In genomic region chr6:149723771-149724417, GRCh38 we compare ENCODE assay signal across 9 cellular contexts. TPM values are rescaled to one million over a fixed set of nuclear protein-coding genes. Genes with fewer than 3 reads are reported as not detected.
A peak's percentile ranks its signal among the peaks of the same experiment; 100 is the strongest.
DNase-seq lines count a peak whose midpoint lies in the region; ATAC-seq, FAIRE-seq and TF ChIP-seq lines count a peak whose summit lies in the region.
"Had no signal": no experiment of that assay in that cellular context is flagged by ENCODE, and none has a peak within 500 bp of the region (broad histone marks: within the 10 kb centered on the region; RNA-seq: fewer than 3 reads in every experiment).

No MANE protein-coding gene starts in this region.

- H3K27ac ChIP-seq in heart right ventricle: no peak overlapping the region
- H3K27ac ChIP-seq: BLaER1 treated with 17β-estradiol and CSF1 and Interleukin-3, amounts not matched to agents 10 nM and 100 nM had no signal

- no peak overlapping the region for H3K4me3 ChIP-seq in heart right ventricle
- H3K4me3 ChIP-seq: BLaER1 treated with 17β-estradiol and CSF1 and Interleukin-3, amounts not matched to agents 10 nM and 100 nM had no signal

- H3K4me3 Mint-ChIP-seq in activated naive CD8-positive, alpha-beta T cell treated with anti-CD3 and anti-CD28 coated beads, Interleukin-2, amount 10 ng/mL, durations not matched to agents 7 days and 5 days: no peak overlapping the region

- peaks cover 0 to 30% (median 0%) of the 10 kb centered on the region in 9 donors for H3K4me1 ChIP-seq in heart right ventricle

- H3K27me3 ChIP-seq in heart right ventricle: no peaks in the 10 kb centered on the region
- H3K27me3 ChIP-seq: BLaER1 treated with 17β-estradiol and CSF1 and Interleukin-3, amounts not matched to agents 10 nM and 100 nM had no signal

- H3K9me3 ChIP-seq in heart right ventricle: no peaks in the 10 kb centered on the region
- H3K9me3 ChIP-seq: BLaER1 treated with 17β-estradiol and CSF1 and Interleukin-3, amounts not matched to agents 10 nM and 100 nM had no signal

- POLR2A ChIA-PET in activated naive CD8-positive, alpha-beta T cell treated with anti-CD3 and anti-CD28 coated beads, Interleukin-2, amount 10 ng/mL, durations not matched to agents 7 days and 5 days (lab: Charles Lee): no interaction called here

- TF ChIP-seq CTCF in heart right ventricle (IDR thresholded peaks at IDR 0.05): peak; percentile 42 to 80 (median 70)

- peaks cover 21% of the 10 kb centered on the region for H3K4me1 Mint-ChIP-seq in activated naive CD8-positive, alpha-beta T cell treated with anti-CD3 and anti-CD28 coated beads, Interleukin-2, amount 10 ng/mL, durations not matched to agents 7 days and 5 days

- DNase-seq in NCI-H1436 (lab: John Stamatoyannopoulos, UW) (peak; percentile 49), NCI-H1436 treated with DMSO at 0.1 percent for 48 hours (lab: John Stamatoyannopoulos, UW) (no peak), HTR-8/SVneo (ENCODE audit: insufficient read length, low spot score) (peak; percentile 42), RCC 7860 (ENCODE audit: low spot score) (peak; percentile 9), heart right ventricle (peak in 1 of 2 donors; percentile 31), sciatic nerve (ENCODE audit: low spot score) (no peak)
- no peak for DNase-seq in activated naive CD8-positive, alpha-beta T cell treated with anti-CD3 and anti-CD28 coated beads, Interleukin-2, amount 10 ng/mL, durations not matched to agents 7 days and 5 days

- H3K36me3 Mint-ChIP-seq in activated naive CD8-positive, alpha-beta T cell treated with anti-CD3 and anti-CD28 coated beads, Interleukin-2, amount 10 ng/mL, durations not matched to agents 7 days and 5 days: peaks cover 6% of the 10 kb centered on the region

- H3K9me3 Mint-ChIP-seq in activated naive CD8-positive, alpha-beta T cell treated with anti-CD3 and anti-CD28 coated beads, Interleukin-2, amount 10 ng/mL, durations not matched to agents 7 days and 5 days: no peaks in the 10 kb centered on the region

- no peaks in the 10 kb centered on the region for H3K27me3 Mint-ChIP-seq in activated naive CD8-positive, alpha-beta T cell treated with anti-CD3 and anti-CD28 coated beads, Interleukin-2, amount 10 ng/mL, durations not matched to agents 7 days and 5 days

- H3K36me3 ChIP-seq in heart right ventricle: peaks cover 0 to 60% (median 10%) of the 10 kb centered on the region in 9 donors

- peak; percentile 84 for ATAC-seq in activated naive CD8-positive, alpha-beta T cell treated with anti-CD3 and anti-CD28 coated beads, Interleukin-2, amount 10 ng/mL, durations not matched to agents 7 days and 5 days (ENCODE audit: low read depth)
- ATAC-seq in heart right ventricle: peak in 5 of 8 donors; percentile 81 to 87 (median 82)
- peak; percentile 78 for ATAC-seq in sciatic nerve
- ATAC-seq in GM19397 (IDR thresholded peaks at IDR 0.05; ENCODE audit: unreplicated experiment): no peak

- peak overlapping the region; percentile 72 for H3K27ac Mint-ChIP-seq in activated naive CD8-positive, alpha-beta T cell treated with anti-CD3 and anti-CD28 coated beads, Interleukin-2, amount 10 ng/mL, durations not matched to agents 7 days and 5 days

- intact Hi-C loops in heart right ventricle (cut with DNase I) (loop anchor here in 6 of 10 donors (2.0 to 10.0 kb wide), 2 partner anchors 201 to 203 kb away; partner anchors contain the start of gene RAET1G (in 5 of the 6)), sciatic nerve (cut with DNase I) (no loop called here)

- FAIRE-seq in HTR-8/SVneo (lab: Jason Lieb, UNC) (no peak), RCC 7860 (lab: Jason Lieb, UNC) (no peak)

- 66 to 76% methylated on average over 10 of the region's 10 CpGs for WGBS in heart right ventricle, 2 donors

RNA-seq across cellular contexts. Expression of gene LATS1, which starts 6.0 kb away (rescaled TPM):
- total RNA-seq in activated naive CD8-positive, alpha-beta T cell treated with anti-CD3 and anti-CD28 coated beads, Interleukin-2, amount 10 ng/mL, durations not matched to agents 7 days and 5 days: 10 to 100 TPM; 37.7 to 38.5 TPM
- 10 to 100 TPM; 10.5 to 16.9 (median 13.8) TPM for total RNA-seq in heart right ventricle
- polyA plus RNA-seq in heart right ventricle: 10 to 100 TPM in 1 of 2 donors, 1 to 10 TPM in 1; 2.9 to 10.0 TPM
- 41.5 TPM for total RNA-seq in sciatic nerve

RNA-seq across cellular contexts. Expression of gene NUP43, which starts 22.4 kb away (rescaled TPM):
- total RNA-seq in activated naive CD8-positive, alpha-beta T cell treated with anti-CD3 and anti-CD28 coated beads, Interleukin-2, amount 10 ng/mL, durations not matched to agents 7 days and 5 days: 10 to 100 TPM; 61.2 to 67.6 TPM
- 10 to 100 TPM; 23.2 to 34.3 (median 30.6) TPM for total RNA-seq in heart right ventricle
- polyA plus RNA-seq in heart right ventricle: 10 to 100 TPM; 10.0 to 11.7 TPM
- 28.4 TPM for total RNA-seq in sciatic nerve

RNA-seq across cellular contexts. Expression of gene PCMT1, which starts 25.6 kb away (rescaled TPM):
- 10 to 100 TPM; 76.9 to 80.0 TPM for total RNA-seq in activated naive CD8-positive, alpha-beta T cell treated with anti-CD3 and anti-CD28 coated beads, Interleukin-2, amount 10 ng/mL, durations not matched to agents 7 days and 5 days
- 100 to 1,000 TPM; 133 to 178 (median 151) TPM for total RNA-seq in heart right ventricle
- polyA plus RNA-seq in heart right ventricle: 100 to 1,000 TPM in 1 of 2 donors, 10 to 100 TPM in 1; 33.3 to 166 TPM
- total RNA-seq in sciatic nerve: 97.7 TPM

Comparison
In these comparisons a context has a peak if more than half of its experiments do, and no peak if none do; other contexts are left out.
1. DNase-seq: peak in NCI-H1436 (single experiment), HTR-8/SVneo (single experiment) and RCC 7860 (single experiment); none in NCI-H1436 treated with DMSO at 0.1 percent for 48 hours (single experiment), activated naive CD8-positive, alpha-beta T cell treated with anti-CD3 and anti-CD28 coated beads, Interleukin-2, amount 10 ng/mL, durations not matched to agents 7 days and 5 days (single experiment) and sciatic nerve (single experiment).